Comparison of ENCODE assay signal across 34 cellular contexts in the genomic region with DNA sequence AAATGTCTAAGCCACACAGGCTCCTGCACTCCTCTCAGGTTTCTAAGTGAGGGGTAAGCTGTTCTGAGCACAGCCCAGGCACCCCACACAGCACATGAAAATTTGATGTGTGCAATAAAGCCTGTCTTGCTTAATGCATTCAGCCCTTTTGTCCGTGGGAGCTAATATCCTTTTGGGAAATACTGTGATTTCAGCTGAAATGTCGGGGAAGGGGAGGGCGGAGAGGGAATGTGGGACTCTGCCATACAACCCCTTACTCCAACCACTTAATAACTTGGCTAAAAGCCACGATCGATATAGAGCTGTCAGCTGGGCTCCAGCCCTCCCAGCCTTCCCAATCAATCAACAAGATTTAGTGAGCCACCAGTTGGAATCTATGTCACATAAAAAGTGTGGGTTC.
"Had no signal": no experiment of that assay in that cellular context is flagged by ENCODE, and none has a peak within 500 bp of the region (broad histone marks: within the 10 kb centered on the region; RNA-seq: fewer than 3 reads in every experiment).

No MANE protein-coding gene starts in this region.

- H3K4me3 Mint-ChIP-seq: activated B cell treated with CpG ODN at 0.5 μM for 24 hours; activated CD4-positive, alpha-beta memory T cell treated with anti-CD3 and anti-CD28 coated beads for 36 hours; activated CD4-positive, alpha-beta T cell treated with anti-CD3 and anti-CD28 coated beads, Interleukin-2, amount 10 ng/mL, durations not matched to agents 24 days and 14 days; activated CD8-positive, alpha-beta T cell treated with anti-CD3 and anti-CD28 coated beads for 36 hours; activated naive CD4-positive, alpha-beta T cell treated with anti-CD3 and anti-CD28 coated beads for 36 hours; activated naive CD8-positive, alpha-beta T cell treated with anti-CD3 and anti-CD28 coated beads for 36 hours; activated T-cell treated with anti-CD3 and anti-CD28 coated beads, Interleukin-2, amount 50 U/mL, for 4 hours; activated T-cell treated with anti-CD3 and anti-CD28 coated beads, Interleukin-2, amount 50 U/mL, for 72 hours; activated T-helper 1 cell treated with anti-CD3 and anti-CD28 coated beads, Interleukin-12 subunit alpha, Interleukin-12 subunit beta, Interleukin-2, Interleukin-4 antibody, amounts not matched to agents 30 ng/mL and 10 ng/mL and 1 ng/mL, durations not matched to agents 14 hours and 24 hours and 36 hours; activated T-helper 17 cell treated with anti-CD3 and anti-CD28 coated beads, Interleukin-2, amount 50 U/mL, for 72 hours; T-helper 1 cell treated with Interleukin-12 subunit alpha and Interleukin-12 subunit beta and Interleukin-4 antibody, amounts not matched to agents 30 μg/mL and 1 μg/mL, for 36 hours; T-helper 2 cell treated with Interferon-gamma antibody and Interleukin-4, amounts not matched to agents 5 μg/mL and 100 μg/mL, for 36 hours had no signal

- H3K27me3 Mint-ChIP-seq: activated B cell treated with CpG ODN at 0.5 μM for 24 hours; activated CD4-positive, alpha-beta memory T cell treated with anti-CD3 and anti-CD28 coated beads for 36 hours; activated CD4-positive, alpha-beta T cell treated with anti-CD3 and anti-CD28 coated beads, Interleukin-2, amount 10 ng/mL, durations not matched to agents 24 days and 14 days had no signal

- H3K36me3 Mint-ChIP-seq: activated CD4-positive, alpha-beta memory T cell treated with anti-CD3 and anti-CD28 coated beads for 36 hours; activated naive CD4-positive, alpha-beta T cell treated with anti-CD3 and anti-CD28 coated beads, Interleukin-2, amount 50 U/mL, for 72 hours; activated naive CD8-positive, alpha-beta T cell treated with anti-CD3 and anti-CD28 coated beads for 36 hours had no signal

- H3K4me1 Mint-ChIP-seq: activated B cell treated with CpG ODN at 0.5 μM for 24 hours; activated CD4-positive, alpha-beta T cell treated with anti-CD3 and anti-CD28 coated beads, Interleukin-2, amount 10 ng/mL, durations not matched to agents 24 days and 14 days; activated naive CD8-positive, alpha-beta T cell treated with anti-CD3 and anti-CD28 coated beads for 36 hours; activated T-helper 17 cell treated with anti-CD3 and anti-CD28 coated beads, Interleukin-2, amount 50 U/mL, for 72 hours had no signal

- H3K9me3 Mint-ChIP-seq: activated B cell treated with CpG ODN at 0.5 μM for 24 hours; activated CD4-positive, alpha-beta memory T cell treated with anti-CD3 and anti-CD28 coated beads for 36 hours; activated CD4-positive, alpha-beta T cell treated with anti-CD3 and anti-CD28 coated beads, Interleukin-2, amount 10 ng/mL, durations not matched to agents 24 days and 14 days; activated CD8-positive, alpha-beta T cell treated with anti-CD3 and anti-CD28 coated beads for 36 hours; activated naive CD4-positive, alpha-beta T cell treated with anti-CD3 and anti-CD28 coated beads for 36 hours; activated naive CD8-positive, alpha-beta T cell treated with anti-CD3 and anti-CD28 coated beads for 36 hours; activated T-helper 1 cell treated with anti-CD3 and anti-CD28 coated beads, Interleukin-12 subunit alpha, Interleukin-12 subunit beta, Interleukin-2, Interleukin-4 antibody, amounts not matched to agents 30 ng/mL and 10 ng/mL and 1 ng/mL, durations not matched to agents 14 hours and 24 hours and 36 hours; activated T-helper 17 cell treated with anti-CD3 and anti-CD28 coated beads, Interleukin-2, amount 50 U/mL, for 72 hours; T-helper 1 cell treated with Interleukin-12 subunit alpha and Interleukin-12 subunit beta and Interleukin-4 antibody, amounts not matched to agents 30 μg/mL and 1 μg/mL, for 36 hours; T-helper 2 cell treated with Interferon-gamma antibody and Interleukin-4, amounts not matched to agents 5 μg/mL and 100 μg/mL, for 36 hours had no signal

- H3K27ac Mint-ChIP-seq: activated B cell treated with CpG ODN at 0.5 μM for 24 hours; activated CD4-positive, alpha-beta memory T cell treated with anti-CD3 and anti-CD28 coated beads for 36 hours; activated CD4-positive, alpha-beta T cell treated with anti-CD3 and anti-CD28 coated beads, Interleukin-2, amount 10 ng/mL, durations not matched to agents 24 days and 14 days; activated CD8-positive, alpha-beta T cell treated with anti-CD3 and anti-CD28 coated beads for 36 hours; activated naive CD4-positive, alpha-beta T cell treated with anti-CD3 and anti-CD28 coated beads for 36 hours; activated naive CD4-positive, alpha-beta T cell treated with anti-CD3 and anti-CD28 coated beads, Interleukin-2, amount 50 U/mL, for 72 hours; activated naive CD8-positive, alpha-beta T cell treated with anti-CD3 and anti-CD28 coated beads for 36 hours; activated T-cell treated with anti-CD3 and anti-CD28 coated beads, Interleukin-2, amount 50 U/mL, for 72 hours; activated T-helper 1 cell treated with anti-CD3 and anti-CD28 coated beads, Interleukin-12 subunit alpha, Interleukin-12 subunit beta, Interleukin-2, Interleukin-4 antibody, amounts not matched to agents 30 ng/mL and 10 ng/mL and 1 ng/mL, durations not matched to agents 14 hours and 24 hours and 36 hours; activated T-helper 17 cell treated with anti-CD3 and anti-CD28 coated beads, Interleukin-2, amount 50 U/mL, for 72 hours; T-helper 1 cell treated with Interleukin-12 subunit alpha and Interleukin-12 subunit beta and Interleukin-4 antibody, amounts not matched to agents 30 μg/mL and 1 μg/mL, for 36 hours; T-helper 2 cell treated with Interferon-gamma antibody and Interleukin-4, amounts not matched to agents 5 μg/mL and 100 μg/mL, for 36 hours had no signal

- DNase-seq: activated B cell treated with CpG ODN at 0.5 μM for 24 hours; activated CD4-positive, alpha-beta memory T cell treated with anti-CD3 and anti-CD28 coated beads for 36 hours; activated CD4-positive, alpha-beta T cell treated with anti-CD3 and anti-CD28 coated beads for 4 hours; activated CD4-positive, alpha-beta T cell treated with anti-CD3 and anti-CD28 coated beads, Interleukin-2, amount 10 ng/mL, durations not matched to agents 24 days and 14 days; activated CD4-positive, alpha-beta T cell treated with anti-CD3 and anti-CD28 coated beads, Interleukin-2, amount 50 U/mL, for 1 hour; activated CD4-positive, alpha-beta T cell treated with anti-CD3 and anti-CD28 coated beads, Interleukin-2, amount 50 U/mL, for 4 hours; activated CD4-positive, CD25-positive, alpha-beta regulatory T cell treated with anti-CD3 and anti-CD28 coated beads, Interleukin-2, amount 50 U/mL, for 72 hours; activated CD8-positive, alpha-beta memory T cell treated with anti-CD3 and anti-CD28 coated beads, Interleukin-2, amount 50 U/mL, for 4 hours; activated CD8-positive, alpha-beta T cell treated with anti-CD3 and anti-CD28 coated beads for 36 hours; activated effector memory CD4-positive, alpha-beta T cell treated with anti-CD3 and anti-CD28 coated beads, Interleukin-2, amount 50 U/mL, for 16 hours; activated gamma-delta T cell treated with Interleukin-2 at 50 U/mL for 16 hours; activated naive CD4-positive, alpha-beta T cell; activated naive CD4-positive, alpha-beta T cell treated with anti-CD3 and anti-CD28 coated beads for 36 hours; activated naive CD4-positive, alpha-beta T cell treated with anti-CD3 and anti-CD28 coated beads, Interleukin-2, amount 50 U/mL, for 16 hours; activated naive CD8-positive, alpha-beta T cell treated with anti-CD3 and anti-CD28 coated beads for 36 hours; activated T-cell treated with anti-CD3 and anti-CD28 coated beads for 4 hours; activated T-cell treated with anti-CD3 and anti-CD28 coated beads, Interleukin-2, amount 50 U/mL, for 1 hour; activated T-cell treated with anti-CD3 and anti-CD28 coated beads, Interleukin-2, amount 50 U/mL, for 4 hours; activated T-cell treated with anti-CD3 and anti-CD28 coated beads, Interleukin-2, amount 50 U/mL, for 72 hours; adrenal gland; amniotic stem cell; aorta; body of pancreas; brain microvascular endothelial cell; central memory CD4-positive, alpha-beta T cell; cerebellar nuclear complex; T-helper 1 cell; T-helper 2 cell; T-helper 9 cell had no signal
